In genomic region chr11:15972838-15973237, GRCh38 we compare ENCODE assay signal across 17 cellular contexts.
"Had no signal": no experiment of that assay in that cellular context is flagged by ENCODE, and none has a peak within 500 bp of the region (broad histone marks: within the 10 kb centered on the region; RNA-seq: fewer than 3 reads in every experiment).

No MANE protein-coding gene starts in this region.

- H3K4me3 Mint-ChIP-seq: activated CD8-positive, alpha-beta T cell treated with anti-CD3 and anti-CD28 coated beads, Interleukin-2, amount 10 ng/mL, durations not matched to agents 7 days and 5 days; activated T-helper 1 cell treated with anti-CD3 and anti-CD28 coated beads, Interleukin-12 subunit alpha, Interleukin-12 subunit beta, Interleukin-2, Interleukin-4 antibody, amounts not matched to agents 30 ng/mL and 10 ng/mL and 1 ng/mL, durations not matched to agents 14 hours and 24 hours and 36 hours had no signal

- H3K4me3 ChIP-seq: ascending aorta, esophagus muscularis mucosa, heart left ventricle, pancreas, suprapubic skin, upper lobe of left lung had no signal

- H3K27ac ChIP-seq: ascending aorta, esophagus muscularis mucosa, heart left ventricle, pancreas, suprapubic skin, upper lobe of left lung had no signal

- H3K27ac Mint-ChIP-seq: activated CD8-positive, alpha-beta T cell treated with anti-CD3 and anti-CD28 coated beads, Interleukin-2, amount 10 ng/mL, durations not matched to agents 7 days and 5 days; activated T-helper 1 cell treated with anti-CD3 and anti-CD28 coated beads, Interleukin-12 subunit alpha, Interleukin-12 subunit beta, Interleukin-2, Interleukin-4 antibody, amounts not matched to agents 30 ng/mL and 10 ng/mL and 1 ng/mL, durations not matched to agents 14 hours and 24 hours and 36 hours had no signal

- H3K27me3 ChIP-seq: ascending aorta, esophagus muscularis mucosa, heart left ventricle, pancreas, suprapubic skin, upper lobe of left lung had no signal

- DNase-seq: activated CD4-positive, alpha-beta T cell treated with anti-CD3 and anti-CD28 coated beads for 48 hours; activated CD8-positive, alpha-beta T cell treated with anti-CD3 and anti-CD28 coated beads, Interleukin-2, amount 10 ng/mL, durations not matched to agents 7 days and 5 days; activated naive CD4-positive, alpha-beta T cell; pancreas; stimulated activated CD4-positive, alpha-beta T cell treated with anti-CD3 and anti-CD28 coated beads, Interleukin-2, amount 100 ng/mL, for 48 hours; stimulated activated CD8-positive, alpha-beta memory T cell treated with anti-CD3 and anti-CD28 coated beads, Interleukin-4, amount 100 ng/mL, for 48 hours; stimulated activated naive CD8-positive, alpha-beta T cell treated with anti-CD3 and anti-CD28 coated beads, Interleukin-15, Interleukin-2, amounts not matched to agents 100 U/mL and 50 U/mL, for 24 hours; T1000 had no signal

- H3K9me3 ChIP-seq: ascending aorta, esophagus muscularis mucosa, heart left ventricle, pancreas, suprapubic skin, upper lobe of left lung had no signal

- H3K9me3 Mint-ChIP-seq: activated T-helper 1 cell treated with anti-CD3 and anti-CD28 coated beads, Interleukin-12 subunit alpha, Interleukin-12 subunit beta, Interleukin-2, Interleukin-4 antibody, amounts not matched to agents 30 ng/mL and 10 ng/mL and 1 ng/mL, durations not matched to agents 14 hours and 24 hours and 36 hours had no signal

- ATAC-seq: activated CD8-positive, alpha-beta T cell treated with anti-CD3 and anti-CD28 coated beads, Interleukin-2, amount 10 ng/mL, durations not matched to agents 7 days and 5 days; heart left ventricle; pancreas; stimulated activated naive CD8-positive, alpha-beta T cell treated with anti-CD3 and anti-CD28 coated beads, Interleukin-15, Interleukin-2, amounts not matched to agents 100 U/mL and 50 U/mL, for 24 hours had no signal

- FAIRE-seq: bronchial epithelial cell, endometrium, islet of Langerhans, pancreas had no signal

- H3K36me3 ChIP-seq: ascending aorta, esophagus muscularis mucosa, heart left ventricle, suprapubic skin, upper lobe of left lung had no signal
